16 cellular contexts compared by ENCODE assay signal in the genomic region with DNA sequence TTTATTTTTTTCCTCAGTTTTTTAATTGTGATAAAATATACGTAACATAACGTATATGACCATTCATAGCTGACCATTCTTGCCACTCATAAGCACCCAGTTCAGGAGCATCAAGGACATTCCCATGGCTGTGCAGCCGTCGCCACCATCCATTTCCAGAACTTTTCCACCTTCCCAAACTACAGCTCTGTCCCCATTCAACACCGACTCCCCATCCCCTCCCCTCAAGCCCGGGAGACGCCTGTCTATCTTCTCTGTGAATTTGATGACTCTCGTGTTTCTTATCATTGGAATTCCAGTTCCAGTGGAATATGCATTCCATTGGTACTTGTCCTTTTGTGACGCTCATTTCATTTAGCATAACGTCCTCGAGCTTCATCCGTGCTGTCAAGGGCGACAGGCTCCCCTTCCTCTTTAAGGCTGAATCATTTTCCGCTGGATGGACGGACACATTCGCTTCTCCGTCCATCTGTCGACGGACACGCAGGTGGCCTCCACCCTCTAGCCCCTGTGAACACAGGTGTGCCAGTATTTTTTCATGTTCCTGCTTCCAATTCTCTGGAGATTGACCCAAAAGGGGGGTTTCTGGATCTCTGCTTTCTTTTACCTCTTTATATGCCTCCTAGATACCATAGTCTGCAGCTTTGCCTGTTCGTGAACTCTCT.
DNase-seq lines count a peak whose midpoint lies in the region; ATAC-seq and TF ChIP-seq lines count a peak whose summit lies in the region.
"Had no signal": no experiment of that assay in that cellular context is flagged by ENCODE, and none has a peak within 500 bp of the region (broad histone marks: within the 10 kb centered on the region; RNA-seq: fewer than 3 reads in every experiment).

No MANE protein-coding gene starts in this region.

- ATAC-seq in aorta (ENCODE audit: low FRiP score), result no peak
- ATAC-seq: A549, Panc1 had no signal

- H3K36me3 Mint-ChIP-seq in activated naive CD4-positive, alpha-beta T cell treated with anti-CD3 and anti-CD28 coated beads, Interleukin-2, amount 10 ng/mL, durations not matched to agents 7 days and 5 days, result no peaks in the 10 kb centered on the region
- H3K36me3 Mint-ChIP-seq in activated naive CD4-positive, alpha-beta T cell treated with anti-CD3 and anti-CD28 coated beads for 36 hours (ENCODE audit: low read depth), result no peaks in the 10 kb centered on the region
- H3K36me3 Mint-ChIP-seq in chondrocyte (ENCODE audit: low read depth), result no peaks in the 10 kb centered on the region
- no peaks in the 10 kb centered on the region for H3K36me3 Mint-ChIP-seq in type B pancreatic cell
- H3K36me3 Mint-ChIP-seq: CD4-positive, alpha-beta memory T cell had no signal

- H3K9me3 ChIP-seq in aorta (ENCODE audit: control insufficient read depth, low read length), result peaks cover 4% of the 10 kb centered on the region
- H3K9me3 ChIP-seq: A549 had no signal

- H3K4me3 Mint-ChIP-seq in activated naive CD4-positive, alpha-beta T cell treated with anti-CD3 and anti-CD28 coated beads, Interleukin-2, amount 10 ng/mL, durations not matched to agents 7 days and 5 days, result no peak overlapping the region
- H3K4me3 Mint-ChIP-seq in activated naive CD4-positive, alpha-beta T cell treated with anti-CD3 and anti-CD28 coated beads for 36 hours, result no peak overlapping the region
- H3K4me3 Mint-ChIP-seq in chondrocyte (ENCODE audit: unreplicated experiment), result no peak overlapping the region
- no peak overlapping the region for H3K4me3 Mint-ChIP-seq in type B pancreatic cell
- H3K4me3 Mint-ChIP-seq: CD4-positive, alpha-beta memory T cell had no signal

- DNase-seq in activated naive CD4-positive, alpha-beta T cell treated with anti-CD3 and anti-CD28 coated beads, Interleukin-2, amount 10 ng/mL, durations not matched to agents 7 days and 5 days, result peak; percentile 1
- DNase-seq in activated naive CD4-positive, alpha-beta T cell treated with anti-CD3 and anti-CD28 coated beads for 36 hours, result no peak
- peak; percentile 33 for DNase-seq in chondrocyte (ENCODE audit: low spot score)
- DNase-seq in posterior vena cava (ENCODE audit: low spot score), result peak; percentile 42
- DNase-seq in aorta, result peak; percentile 6 to 40
- no peak for DNase-seq in type B pancreatic cell (ENCODE audit: extremely low spot score, unreplicated experiment)
- no peak for DNase-seq in HT-29 (ENCODE audit: low spot score)
- DNase-seq: Calu3; CD4-positive, alpha-beta memory T cell; GF-D8; GM23248; KBM-7; NCI-H1105; NCI-H2081 had no signal

- H3K36me3 ChIP-seq in aorta (ENCODE audit: control insufficient read depth in 1 of 2, insufficient read depth in 2 of 2, low read length in 1 of 2), result no peaks in the 10 kb centered on the region

- CTCF ChIA-PET in activated naive CD4-positive, alpha-beta T cell treated with anti-CD3 and anti-CD28 coated beads, Interleukin-2, amount 10 ng/mL, durations not matched to agents 7 days and 5 days (lab: Charles Lee), result interaction anchor here (0.6 kb wide), 1 partner anchor 254 kb away, joined by 3 read pairs; no protein-coding TSS in a partner anchor
- CTCF ChIA-PET in activated naive CD4-positive, alpha-beta T cell treated with anti-CD3 and anti-CD28 coated beads for 36 hours (lab: Charles Lee), result no interaction called here

- H3K27ac ChIP-seq in aorta (ENCODE audit: low read depth in 1 of 2, low read length in 2 of 2), result no peak overlapping the region
- H3K27ac ChIP-seq: A549, GM23248 had no signal

- no peak overlapping the region for H3K27ac Mint-ChIP-seq in activated naive CD4-positive, alpha-beta T cell treated with anti-CD3 and anti-CD28 coated beads, Interleukin-2, amount 10 ng/mL, durations not matched to agents 7 days and 5 days
- no peak overlapping the region for H3K27ac Mint-ChIP-seq in activated naive CD4-positive, alpha-beta T cell treated with anti-CD3 and anti-CD28 coated beads for 36 hours
- H3K27ac Mint-ChIP-seq in chondrocyte (ENCODE audit: unreplicated experiment) (no peak overlapping the region), type B pancreatic cell (no peak overlapping the region)
- H3K27ac Mint-ChIP-seq: CD4-positive, alpha-beta memory T cell had no signal

- no peaks in the 10 kb centered on the region for H3K9me3 Mint-ChIP-seq in activated naive CD4-positive, alpha-beta T cell treated with anti-CD3 and anti-CD28 coated beads, Interleukin-2, amount 10 ng/mL, durations not matched to agents 7 days and 5 days
- H3K9me3 Mint-ChIP-seq in activated naive CD4-positive, alpha-beta T cell treated with anti-CD3 and anti-CD28 coated beads for 36 hours, result no peaks in the 10 kb centered on the region
- H3K9me3 Mint-ChIP-seq in chondrocyte (ENCODE audit: low read depth) (peaks cover under 1% of the 10 kb centered on the region), type B pancreatic cell (no peaks in the 10 kb centered on the region)
- H3K9me3 Mint-ChIP-seq: CD4-positive, alpha-beta memory T cell had no signal

- 70 to 71% methylated on average over 21 of the region's 21 CpGs for WGBS in aorta, 2 donors

- no peak overlapping the region for H3K4me3 ChIP-seq in aorta (ENCODE audit: low read length in 2 of 2)
- H3K4me3 ChIP-seq: A549, GM23248 had no signal

- H3K4me1 Mint-ChIP-seq in activated naive CD4-positive, alpha-beta T cell treated with anti-CD3 and anti-CD28 coated beads, Interleukin-2, amount 10 ng/mL, durations not matched to agents 7 days and 5 days, result no peaks in the 10 kb centered on the region
- H3K4me1 Mint-ChIP-seq in activated naive CD4-positive, alpha-beta T cell treated with anti-CD3 and anti-CD28 coated beads for 36 hours (ENCODE audit: low read depth), result no peaks in the 10 kb centered on the region
- H3K4me1 Mint-ChIP-seq in chondrocyte (ENCODE audit: low read depth) (no peaks in the 10 kb centered on the region), type B pancreatic cell (ENCODE audit: unreplicated experiment) (no peaks in the 10 kb centered on the region)
- H3K4me1 Mint-ChIP-seq: CD4-positive, alpha-beta memory T cell had no signal

- H3K4me1 ChIP-seq in aorta (ENCODE audit: control insufficient read depth in 1 of 2, insufficient read depth in 2 of 2, low read length in 2 of 2), result no peaks in the 10 kb centered on the region

- TF ChIP-seq CTCF in chondrocyte (IDR thresholded peaks at IDR 0.05) (no peak), type B pancreatic cell (conservative IDR thresholded peaks at IDR 0.05) (no peak)

- intact Hi-C loops in activated naive CD4-positive, alpha-beta T cell treated with anti-CD3 and anti-CD28 coated beads for 36 hours (cut with micrococcal nuclease), result no loop called here
- intact Hi-C loops in posterior vena cava (cut with DNase I) (no loop called here), aorta (cut with DNase I) (no loop called here)

- peaks cover 30% of the 10 kb centered on the region for H3K27me3 Mint-ChIP-seq in activated naive CD4-positive, alpha-beta T cell treated with anti-CD3 and anti-CD28 coated beads, Interleukin-2, amount 10 ng/mL, durations not matched to agents 7 days and 5 days
- peaks cover 14% of the 10 kb centered on the region for H3K27me3 Mint-ChIP-seq in activated naive CD4-positive, alpha-beta T cell treated with anti-CD3 and anti-CD28 coated beads for 36 hours (ENCODE audit: low read depth)
- peaks cover 13% of the 10 kb centered on the region for H3K27me3 Mint-ChIP-seq in chondrocyte (ENCODE audit: low read depth)
- peaks cover 28% of the 10 kb centered on the region for H3K27me3 Mint-ChIP-seq in type B pancreatic cell

- no peaks in the 10 kb centered on the region for H3K27me3 ChIP-seq in aorta (ENCODE audit: control insufficient read depth in 1 of 2, insufficient read depth in 2 of 2, low read length in 1 of 2)

Comparison
In these comparisons a context has a peak if more than half of its experiments do, and no peak if none do; other contexts are left out.
1. DNase-seq: peak in activated naive CD4-positive, alpha-beta T cell treated with anti-CD3 and anti-CD28 coated beads, Interleukin-2, amount 10 ng/mL, durations not matched to agents 7 days and 5 days (single experiment), chondrocyte (single experiment), posterior vena cava (single experiment) and aorta (2 of 2); none in activated naive CD4-positive, alpha-beta T cell treated with anti-CD3 and anti-CD28 coated beads for 36 hours (single experiment), type B pancreatic cell (single experiment) and HT-29 (single experiment).